Comparison of ENCODE assay signal across 7 cellular contexts in the genomic region with DNA sequence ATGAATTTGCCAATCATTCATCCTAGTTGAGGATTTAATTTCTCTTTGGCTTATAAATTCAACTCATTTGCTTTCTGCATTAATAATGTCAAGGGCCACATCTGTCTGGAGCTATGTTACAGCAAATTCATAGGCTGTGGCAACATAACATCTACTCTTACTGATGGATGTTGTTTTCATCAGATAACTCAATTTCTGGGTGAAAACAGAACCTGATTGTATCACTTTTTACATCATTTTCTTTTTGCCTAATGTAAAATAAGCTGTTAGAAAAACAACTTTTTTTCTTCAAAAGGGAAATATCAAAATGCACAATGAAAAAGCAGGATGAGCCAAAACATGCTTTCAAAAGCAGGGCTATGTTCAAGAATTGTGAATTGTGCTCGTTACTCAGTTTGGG.
"Had no signal": no experiment of that assay in that cellular context is flagged by ENCODE, and none has a peak within 500 bp of the region (broad histone marks: within the 10 kb centered on the region; RNA-seq: fewer than 3 reads in every experiment).

No MANE protein-coding gene starts in this region.

- DNase-seq: IMR-90, KBM-7, KG1 had no signal

- FAIRE-seq: HepG2, HTR-8/SVneo, K562 had no signal

- H3K27ac ChIP-seq: HL-60 had no signal

- H3K4me3 ChIP-seq: K562 had no signal

- ATAC-seq: HepG2, K562 had no signal
